ENCODE assay signal across 1 cellular context in genomic region chr10:3891396-3891795, GRCh38.
TF ChIP-seq lines count a peak whose summit lies in the region.

No MANE protein-coding gene starts in this region.

TF ChIP-seq in K562, 482 proteins besides CTCF, POLR2A, EP300 and RAD21 (continued from another document and continues in another):
- 0 out of 2 replicates have a peak, but pooled peaks have one; percentile 44 for TF ChIP-seq ATF3 (IDR thresholded peaks at IDR 0.05)
- TF ChIP-seq ATF3 (CRISPR knock-in tag; conservative IDR thresholded peaks at IDR 0.05) = no peak
- TF ChIP-seq ZNF589 (CRISPR knock-in tag; IDR thresholded peaks at IDR 0.05; ENCODE audit: low read depth) = no peak
- TF ChIP-seq CEBPG (CRISPR knock-in tag; IDR thresholded peaks at IDR 0.05) = no peak
- TF ChIP-seq CEBPG (tag; conservative IDR thresholded peaks at IDR 0.05 in 1 of 2, IDR thresholded peaks at IDR 0.05 in 1 of 2) = peak in 1 of 2 experiments; percentile 43; a peak in 1 of 4 replicates
- TF ChIP-seq HMG20A (CRISPR knock-in tag; conservative IDR thresholded peaks at IDR 0.05) = no peak
- no peak for TF ChIP-seq CHCHD3 (CRISPR knock-in tag; IDR thresholded peaks at IDR 0.05)
- TF ChIP-seq TARDBP (IDR thresholded peaks at IDR 0.05) = no peak
- no peak for TF ChIP-seq PBX2 (CRISPR knock-in tag; IDR thresholded peaks at IDR 0.05; ENCODE audit: low read depth)
- no peak for TF ChIP-seq PBX2 (tag; conservative IDR thresholded peaks at IDR 0.05; ENCODE audit: low read depth)
- peak; percentile 0 for TF ChIP-seq CCNT2 (IDR thresholded peaks at IDR 0.05; ENCODE audit: borderline replicate concordance, extremely low read depth, insufficient read length, low read depth, low read length)
- no peak for TF ChIP-seq ZNF766 (CRISPR knock-in tag; conservative IDR thresholded peaks at IDR 0.05)
- TF ChIP-seq BRCA1 (IDR thresholded peaks at IDR 0.05) = no peak
- TF ChIP-seq BRCA1 (CRISPR knock-in tag; IDR thresholded peaks at IDR 0.05) = no peak
- TF ChIP-seq ZNF197 (CRISPR knock-in tag; IDR thresholded peaks at IDR 0.05; ENCODE audit: low read depth) = no peak
- peak; percentile 21; the same call in 1 of the 2 replicates for TF ChIP-seq ARID1B (IDR thresholded peaks at IDR 0.05)
- TF ChIP-seq LCOR (CRISPR knock-in tag; IDR thresholded peaks at IDR 0.05) = no peak
- no peak for TF ChIP-seq CREB3L1 (IDR thresholded peaks at IDR 0.05; ENCODE audit: borderline replicate concordance, low read depth)
- 0 out of 2 replicates have a peak, but pooled peaks have one; percentile 23 for TF ChIP-seq DDX20 (tag; IDR thresholded peaks at IDR 0.05; ENCODE audit: low read depth)
- no peak for TF ChIP-seq TEAD2 (tag; IDR thresholded peaks at IDR 0.05)
- no peak for TF ChIP-seq MYBL2 (IDR thresholded peaks at IDR 0.05; ENCODE audit: low read depth)
- no peak for TF ChIP-seq MYBL2 (CRISPR knock-in tag; IDR thresholded peaks at IDR 0.05; ENCODE audit: borderline replicate concordance)
- TF ChIP-seq KAT2B (IDR thresholded peaks at IDR 0.05; ENCODE audit: low read depth, low read length) = no peak
- TF ChIP-seq ILF3 (IDR thresholded peaks at IDR 0.05; ENCODE audit: borderline replicate concordance) = no peak
- peak; percentile 49; the same call in 1 of the 2 replicates for TF ChIP-seq FOSL1 (tag; conservative IDR thresholded peaks at IDR 0.05)
- peak; percentile 4; the same call in 1 of the 2 replicates for TF ChIP-seq TCF3 (CRISPR knock-in tag; IDR thresholded peaks at IDR 0.05)
- no peak for TF ChIP-seq IRF1 (CRISPR knock-in tag; IDR thresholded peaks at IDR 0.05; ENCODE audit: borderline replicate concordance)
- no peak for TF ChIP-seq GATA2 (CRISPR knock-in tag; IDR thresholded peaks at IDR 0.05)
- TF ChIP-seq ZNF717 (CRISPR knock-in tag; IDR thresholded peaks at IDR 0.05) = no peak
- no peak for TF ChIP-seq ZNF324 (CRISPR knock-in tag; IDR thresholded peaks at IDR 0.05)
- TF ChIP-seq PRDM10 (IDR thresholded peaks at IDR 0.05; ENCODE audit: partially characterized antibody) = no peak
- no peak for TF ChIP-seq PRPF4 (IDR thresholded peaks at IDR 0.05; ENCODE audit: insufficient read depth, low read depth, low read length, poor library complexity, severe bottlenecking)
- TF ChIP-seq KAT8 (IDR thresholded peaks at IDR 0.05; ENCODE audit: low read depth) = no peak
- TF ChIP-seq NCOA6 (IDR thresholded peaks at IDR 0.05) = no peak
- TF ChIP-seq KDM1A (IDR thresholded peaks at IDR 0.05) = 0 out of 4 replicates have a peak, but pooled peaks of 1 of the 2 experiments have one; percentile 17
- TF ChIP-seq BCOR (IDR thresholded peaks at IDR 0.05) = no peak
- TF ChIP-seq E4F1 (CRISPR knock-in tag; IDR thresholded peaks at IDR 0.05; ENCODE audit: borderline replicate concordance) = no peak
- no peak for TF ChIP-seq STAG1 (CRISPR knock-in tag; IDR thresholded peaks at IDR 0.05; ENCODE audit: borderline replicate concordance)
- TF ChIP-seq SAFB2 (IDR thresholded peaks at IDR 0.05; ENCODE audit: borderline replicate concordance, low read depth, low read length, severe bottlenecking) = no peak
- no peak for TF ChIP-seq ZNF778 (CRISPR knock-in tag; IDR thresholded peaks at IDR 0.05)
- TF ChIP-seq MAFF (IDR thresholded peaks at IDR 0.05; ENCODE audit: low read length) = no peak
- TF ChIP-seq ZBTB40 (IDR thresholded peaks at IDR 0.05) = 0 out of 2 replicates have a peak, but pooled peaks have one; percentile 10
- TF ChIP-seq ZBTB40 (CRISPR knock-in tag; IDR thresholded peaks at IDR 0.05) = no peak
- TF ChIP-seq LEF1 (IDR thresholded peaks at IDR 0.05) = 0 out of 2 replicates have a peak, but pooled peaks have one; percentile 8
